In the genomic region with DNA sequence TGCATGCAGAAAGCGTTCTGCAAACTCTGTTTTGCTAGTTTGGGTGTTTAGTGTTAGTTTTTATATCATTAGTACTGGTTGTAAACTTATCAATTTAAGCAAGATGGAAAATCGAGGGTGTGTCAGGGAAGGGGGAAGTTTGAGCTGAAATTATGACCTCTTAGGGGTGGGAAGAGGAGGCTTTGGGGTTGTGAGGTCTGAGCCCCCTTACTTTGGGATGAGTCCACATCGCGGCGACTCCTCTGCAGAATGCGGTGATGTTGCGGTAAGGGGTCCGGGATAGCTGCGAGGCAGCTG, we compare ENCODE assay signal across 8 cellular contexts. TPM values are rescaled to one million over a fixed set of nuclear protein-coding genes. Genes with fewer than 3 reads are reported as not detected.
A peak's percentile ranks its signal among the peaks of the same experiment; 100 is the strongest.
DNase-seq lines count a peak whose midpoint lies in the region; ATAC-seq and TF ChIP-seq lines count a peak whose summit lies in the region.

No MANE protein-coding gene starts in this region.

- intact Hi-C loops in OCI-LY7 (cut with micrococcal nuclease; ENCODE audit: unreplicated experiment) (loop anchor here (2.0 kb wide), 2 partner anchors 24 to 28 kb away; a partner anchor contains a TSS), esophagus muscularis mucosa (cut with DNase I) (loop anchor here (1.0 kb wide), 1 partner anchor 29 kb away; a partner anchor contains a TSS), spleen (cut with DNase I; ENCODE audit: low total_unique reads) (no loop called here)

- BruUV-seq in OCI-LY7 (replicated peaks; lab: Mats Ljungman, UMichigan) = no TSS peak

- ATAC-seq in HG03175 (IDR thresholded peaks at IDR 0.05; ENCODE audit: unreplicated experiment) = no peak
- ATAC-seq in HG02884 (IDR thresholded peaks at IDR 0.05; ENCODE audit: unreplicated experiment) = no peak
- ATAC-seq in HG03565 (IDR thresholded peaks at IDR 0.05; ENCODE audit: unreplicated experiment) = no peak

- 16% methylated on average over 9 of the region's 9 CpGs for WGBS in esophagus muscularis mucosa
- 12 to 16% (median 13%) methylated on average over 9 of the region's 9 CpGs for WGBS in spleen, 5 donors

- H4K20me1 ChIP-seq in OCI-LY7 (ENCODE audit: insufficient read depth, low read length) = no peaks in the 10 kb centered on the region

- peaks cover 19% of the 10 kb centered on the region for H3K79me2 ChIP-seq in OCI-LY7 (ENCODE audit: insufficient read depth, low read depth, low read length)

- TF ChIP-seq CTCF in OCI-LY7 (conservative IDR thresholded peaks at IDR 0.05; ENCODE audit: low read length) = no peak; the same call in 1 of the 2 replicates
- no peak for TF ChIP-seq CTCF in esophagus muscularis mucosa (IDR thresholded peaks at IDR 0.05)
- no peak for TF ChIP-seq CTCF in spleen (IDR thresholded peaks at IDR 0.05 in 8 of 11, conservative IDR thresholded peaks at IDR 0.05 in 3 of 11)

- H3K27me3 ChIP-seq in esophagus muscularis mucosa = no peaks in the 10 kb centered on the region
- no peaks in the 10 kb centered on the region for H3K27me3 ChIP-seq in spleen (replicated peaks in 1 of 7)

- no peak overlapping the region; the same call in 1 of the 2 replicates for H2AFZ ChIP-seq in OCI-LY7 (ENCODE audit: low read length)

- POLR2A ChIA-PET in OCI-LY7 (lab: Charles Lee) = no interaction called here

- H3K36me3 ChIP-seq in OCI-LY7 (ENCODE audit: insufficient read depth, low read length) (peaks cover 11% of the 10 kb centered on the region), esophagus muscularis mucosa (peaks cover 1 to 28% (median 7%) of the 10 kb centered on the region in 4 donors), spleen (peaks cover 0 to 28% (median 3%) of the 10 kb centered on the region in 6 donors)

- no peak overlapping the region for H3K27ac ChIP-seq in OCI-LY7 (ENCODE audit: low read depth, low read length, poor library complexity, severe bottlenecking)
- H3K27ac ChIP-seq in esophagus muscularis mucosa (replicated peaks in 1 of 4) = peak overlapping the region in 3 of 4 donors; percentile 92 to 95 (median 94)
- H3K27ac ChIP-seq in spleen = peak overlapping the region in 7 of 8 donors; percentile 87 to 97 (median 90)

- peak overlapping the region; percentile 49 for H3K4me3 ChIP-seq in OCI-LY7 (ENCODE audit: low read depth, low read length, poor library complexity, severe bottlenecking)
- peak overlapping the region; percentile 72 to 99 (median 90) for H3K4me3 ChIP-seq in esophagus muscularis mucosa
- peak overlapping the region in 6 of 8 donors; percentile 89 to 99 (median 96) for H3K4me3 ChIP-seq in spleen

- peak overlapping the region; percentile 44 for H3K4me2 ChIP-seq in OCI-LY7 (ENCODE audit: low read length)

- H3K9me3 ChIP-seq in OCI-LY7 (ENCODE audit: low read length) (no peaks in the 10 kb centered on the region), esophagus muscularis mucosa (no peaks in the 10 kb centered on the region), spleen (no peaks in the 10 kb centered on the region)

- no peak for TF ChIP-seq EP300 in esophagus muscularis mucosa (IDR thresholded peaks at IDR 0.05)

- TF ChIP-seq POLR2A in esophagus muscularis mucosa (IDR thresholded peaks at IDR 0.05; ENCODE audit: low read depth) (no peak), spleen (IDR thresholded peaks at IDR 0.05) (no peak)

- no peaks in the 10 kb centered on the region for H3K9me2 ChIP-seq in OCI-LY7 (ENCODE audit: insufficient read depth, low read length)

- CTCF ChIA-PET in OCI-LY7 (lab: Charles Lee; ENCODE audit: unreplicated experiment) = interaction anchor here (0.6 kb wide), 1 partner anchor 91 kb away, joined by 6 read pairs; no protein-coding TSS in a partner anchor

- peak; percentile 67 for DNase-seq in SKM-1 (lab: John Stamatoyannopoulos, UW; ENCODE audit: unreplicated experiment)
- no peak for DNase-seq in SKM-1 treated with dmso at 0.1 percent for 144 hours (lab: John Stamatoyannopoulos, UW; ENCODE audit: unreplicated experiment)
- DNase-seq in OCI-LY7 (ENCODE audit: low spot score) = no peak
- no peak for DNase-seq in esophagus muscularis mucosa (ENCODE audit: extremely low spot score)
- DNase-seq in spleen = no peak

- H3K4me1 ChIP-seq in OCI-LY7 (ENCODE audit: insufficient read depth, low read length, poor library complexity, severe bottlenecking) (peaks cover 11% of the 10 kb centered on the region), esophagus muscularis mucosa (peaks cover 38 to 56% (median 47%) of the 10 kb centered on the region in 4 donors), spleen (peaks cover 11 to 90% (median 47%) of the 10 kb centered on the region in 6 donors)

RNA-seq across cellular contexts. Expression of a gene that starts 0.7 kb away (rescaled TPM):
- 125 and 132 TPM in 2 replicates for total RNA-seq in OCI-LY7 (2014; rRNA removed; shearing (Covaris generic))
- 147 and 148 TPM in 2 replicates for total RNA-seq in OCI-LY7 (2022)
- 100 to 1,000 TPM in 1 of 4 donors, 10 to 100 TPM in 3; 85.6 to 110 (median 89.4) TPM for total RNA-seq in esophagus muscularis mucosa
- 100 to 1,000 TPM in 1 of 7 donors, 10 to 100 TPM in 6; 64.0 to 133 (median 85.2) TPM for total RNA-seq in spleen
- polyA plus RNA-seq in spleen = 100 to 1,000 TPM in 1 of 3 donors, 10 to 100 TPM in 2; 75.5 to 106 (median 78.0) TPM

RNA-seq across cellular contexts. Expression of a gene that starts 18.4 kb away (rescaled TPM):
- total RNA-seq in OCI-LY7 (2014; rRNA removed; shearing (Covaris generic)) = 9.7 and 14.4 TPM in 2 replicates
- 17.6 and 27.5 TPM in 2 replicates for total RNA-seq in OCI-LY7 (2022)
- 10 to 100 TPM in 3 of 4 donors, 1 to 10 TPM in 1; 5.8 to 13.4 (median 11.9) TPM for total RNA-seq in esophagus muscularis mucosa
- 10 to 100 TPM in 4 of 7 donors, 1 to 10 TPM in 3; 7.1 to 14.5 (median 11.2) TPM for total RNA-seq in spleen
- 10 to 100 TPM; 15.2 to 20.4 (median 18.2) TPM for polyA plus RNA-seq in spleen

RNA-seq across cellular contexts. Expression of a gene that starts 24.4 kb away (rescaled TPM):
- 170 and 210 TPM in 2 replicates for total RNA-seq in OCI-LY7 (2014; rRNA removed; shearing (Covaris generic))
- total RNA-seq in OCI-LY7 (2022) = 373 and 383 TPM in 2 replicates
- 10 to 100 TPM; 44.9 to 79.4 (median 52.9) TPM for total RNA-seq in esophagus muscularis mucosa
- total RNA-seq in spleen = 100 to 1,000 TPM in 3 of 7 donors, 10 to 100 TPM in 4; 43.8 to 137 (median 94.6) TPM
- 100 to 1,000 TPM in 2 of 3 donors, 10 to 100 TPM in 1; 80.0 to 133 (median 106) TPM for polyA plus RNA-seq in spleen

RNA-seq across cellular contexts. Expression of a gene that starts 55.2 kb away (rescaled TPM):
- total RNA-seq in OCI-LY7 (2014; rRNA removed; shearing (Covaris generic)) = 2,068 and 2,241 TPM in 2 replicates
- total RNA-seq in OCI-LY7 (2022) = 1,654 and 1,860 TPM in 2 replicates
- total RNA-seq in esophagus muscularis mucosa = 1,000 to 10,000 TPM; 1,297 to 2,978 (median 2,171) TPM
- total RNA-seq in spleen = 1,000 to 10,000 TPM in 6 of 7 donors, 100 to 1,000 TPM in 1; 932 to 4,344 (median 1,309) TPM
- 1,000 to 10,000 TPM; 4,275 to 5,849 (median 5,793) TPM for polyA plus RNA-seq in spleen
